ENCODE assay signal across 33 cellular contexts in the genomic region with DNA sequence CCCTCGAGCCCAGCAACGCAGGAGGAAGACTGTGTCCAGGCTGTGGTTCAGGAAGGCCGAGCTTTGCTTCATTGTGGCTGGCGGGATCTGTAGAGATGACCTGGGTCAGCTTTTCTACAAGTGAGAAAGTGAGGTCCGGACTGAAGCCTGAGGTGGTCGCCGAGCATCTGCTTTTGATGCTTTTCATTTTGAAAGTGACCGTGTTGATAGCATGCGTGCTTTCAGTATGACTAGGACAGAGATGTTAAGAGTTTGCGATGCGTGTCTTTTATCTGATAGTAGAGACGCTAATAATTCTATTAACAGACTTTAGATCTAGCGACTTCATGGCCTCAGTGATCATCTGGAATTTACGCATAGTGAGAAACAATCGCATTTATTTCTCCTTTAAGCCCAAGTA.
"Had no signal": no experiment of that assay in that cellular context is flagged by ENCODE, and none has a peak within 500 bp of the region (broad histone marks: within the 10 kb centered on the region; RNA-seq: fewer than 3 reads in every experiment).

No MANE protein-coding gene starts in this region.

- H3K27ac ChIP-seq: brain microvascular endothelial cell, PC-9, RWPE1, WERI-Rb-1 had no signal

- H3K27me3 ChIP-seq: brain microvascular endothelial cell had no signal

- H3K4me3 Mint-ChIP-seq: activated CD8-positive, alpha-beta T cell treated with anti-CD3 and anti-CD28 coated beads, Interleukin-2, amount 10 ng/mL, durations not matched to agents 7 days and 5 days; activated naive CD8-positive, alpha-beta T cell treated with anti-CD3 and anti-CD28 coated beads for 36 hours had no signal

- ATAC-seq: activated CD8-positive, alpha-beta T cell treated with anti-CD3 and anti-CD28 coated beads, Interleukin-2, amount 10 ng/mL, durations not matched to agents 7 days and 5 days; K562; Right ventricle myocardium inferior; SK-N-SH treated with all-trans-retinoic acid at 6 μM for 48 hours had no signal

- DNase-seq: activated CD4-positive, alpha-beta T cell treated with anti-CD3 and anti-CD28 coated beads for 1 hour; activated CD4-positive, alpha-beta T cell treated with anti-CD3 and anti-CD28 coated beads for 48 hours; activated CD4-positive, CD25-positive, alpha-beta regulatory T cell; activated CD8-positive, alpha-beta T cell treated with anti-CD3 and anti-CD28 coated beads, Interleukin-2, amount 10 ng/mL, durations not matched to agents 7 days and 5 days; activated effector memory CD4-positive, alpha-beta T cell treated with Interleukin-2 at 50 U/mL for 16 hours; activated naive CD4-positive, alpha-beta T cell; activated naive CD4-positive, alpha-beta T cell treated with anti-CD3 and anti-CD28 coated beads, Interleukin-2, amount 50 U/mL, for 16 hours; activated naive CD8-positive, alpha-beta T cell treated with anti-CD3 and anti-CD28 coated beads for 36 hours; activated T-cell treated with anti-CD3 and anti-CD28 coated beads, Interleukin-2, amount 50 U/mL, for 48 hours; amniotic stem cell; aorta; brain microvascular endothelial cell; central memory CD4-positive, alpha-beta T cell; NCI-H1092 treated with DMSO at 0.1 percent for 48 hours; NCI-H1417; NCI-H146; NCI-H187; NCI-H2029 treated with DMSO at 0.1 percent for 48 hours; NCI-H2107; NCI-H2171; NCI-H510A; NCI-H526; NCI-H748 treated with DMSO at 0.1 percent for 48 hours; NK-92 treated with Interleukin-12 subunit alpha and Interleukin-12 subunit beta, amount 100 ng/mL, for 24 hours; PC-9; SIG-M5; T-helper 1 cell; T-helper 9 cell; WERI-Rb-1 had no signal

- H3K4me3 ChIP-seq: K562, PC-9 had no signal

- H3K27me3 Mint-ChIP-seq: activated naive CD8-positive, alpha-beta T cell treated with anti-CD3 and anti-CD28 coated beads for 36 hours had no signal

- H3K9me3 Mint-ChIP-seq: activated naive CD8-positive, alpha-beta T cell treated with anti-CD3 and anti-CD28 coated beads for 36 hours had no signal

- H3K4me1 Mint-ChIP-seq: activated naive CD8-positive, alpha-beta T cell treated with anti-CD3 and anti-CD28 coated beads for 36 hours had no signal

- H3K27ac Mint-ChIP-seq: activated naive CD8-positive, alpha-beta T cell treated with anti-CD3 and anti-CD28 coated beads for 36 hours had no signal
